ENCODE assay signal across 1 cellular context in the genomic region with DNA sequence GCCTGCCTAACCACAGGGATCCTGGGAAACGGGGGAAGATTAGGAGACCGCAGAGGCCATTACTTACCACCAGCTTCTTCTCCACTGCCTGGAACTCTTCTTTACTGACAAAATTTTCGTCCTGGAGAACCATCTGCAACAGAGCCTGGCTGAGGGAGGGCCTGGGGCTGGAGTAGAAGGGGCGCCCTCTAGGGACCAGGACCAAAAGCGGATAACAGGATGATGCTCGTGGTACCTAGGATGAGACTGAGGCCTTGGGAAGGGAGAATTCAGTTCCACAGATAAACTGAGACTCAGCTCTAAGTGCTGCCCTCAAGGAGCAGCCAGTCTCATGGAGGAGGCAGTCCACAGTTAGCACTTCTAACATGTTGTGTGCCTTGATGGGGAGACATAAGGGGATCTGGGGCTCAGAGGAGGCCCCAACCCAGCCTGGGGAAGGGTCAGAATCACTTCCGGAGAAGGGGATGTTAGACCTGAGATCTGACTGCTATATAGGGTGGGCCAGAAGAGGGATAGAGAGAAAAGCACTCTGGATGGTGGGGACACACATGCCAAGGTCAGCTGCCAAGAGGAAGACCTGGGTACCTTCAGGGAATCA.
A peak's percentile ranks its signal among the peaks of the same experiment; 100 is the strongest.
TF ChIP-seq lines count a peak whose summit lies in the region.

No MANE protein-coding gene starts in this region.

TF ChIP-seq in H1, 55 proteins besides CTCF, POLR2A, EP300 and RAD21:
- TF ChIP-seq RXRA (IDR thresholded peaks at IDR 0.05; ENCODE audit: insufficient read depth, low read depth, low read length) (no peak), KDM1A (IDR thresholded peaks at IDR 0.05; ENCODE audit: borderline replicate concordance, low read length) (peak; percentile 61; the same call in 1 of the 2 replicates), SIN3A (conservative IDR thresholded peaks at IDR 0.05 in 1 of 2, IDR thresholded peaks at IDR 0.05 in 1 of 2; ENCODE audit: low read depth in 1 of 2, low read length in 2 of 2) (no peak), PHF8 (conservative IDR thresholded peaks at IDR 0.05; ENCODE audit: low read depth, low read length) (no peak), YY1 (IDR thresholded peaks at IDR 0.05; ENCODE audit: low read depth, low read length) (no peak), SP2 (IDR thresholded peaks at IDR 0.05; ENCODE audit: low read length) (no peak), KDM4A (IDR thresholded peaks at IDR 0.05; ENCODE audit: low read depth, low read length, severe bottlenecking) (no peak)
TF ChIP-seq in H1: peak in this region for 1.
